In the genomic region with DNA sequence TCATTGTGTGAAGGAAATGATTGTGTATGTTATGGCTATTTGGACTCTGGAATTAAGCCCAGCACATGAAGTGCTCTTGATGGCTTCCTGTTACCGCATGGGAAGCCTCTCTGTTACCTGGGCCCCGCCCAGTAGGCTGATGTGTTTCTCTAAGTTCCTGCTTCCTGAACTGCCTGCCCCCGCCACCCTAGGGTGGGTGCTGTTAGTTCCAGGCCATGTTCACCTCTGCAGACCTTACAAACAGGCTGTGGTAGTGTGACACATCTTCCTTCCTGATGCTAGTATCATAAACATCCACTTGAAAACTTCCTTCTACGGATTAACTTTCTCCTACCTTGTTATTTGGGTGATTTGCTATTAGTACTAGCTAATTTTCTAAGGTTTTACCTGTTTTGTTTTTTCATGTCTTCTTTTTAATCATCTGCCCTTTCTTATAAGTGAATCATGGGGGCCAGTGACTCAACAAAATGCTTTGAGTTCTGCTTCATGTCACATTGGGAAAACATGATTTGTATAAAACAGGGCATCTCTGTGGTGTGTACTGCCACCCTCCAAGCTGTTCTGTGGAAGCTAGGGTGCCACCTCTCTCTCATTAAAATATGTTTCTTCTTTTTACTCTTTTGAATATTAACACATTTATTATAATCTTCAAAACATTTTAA, we compare ENCODE assay signal across 9 cellular contexts. TPM values are rescaled to one million over a fixed set of nuclear protein-coding genes. Genes with fewer than 3 reads are reported as not detected.
A peak's percentile ranks its signal among the peaks of the same experiment; 100 is the strongest.
DNase-seq lines count a peak whose midpoint lies in the region; ATAC-seq and TF ChIP-seq lines count a peak whose summit lies in the region.
"Had no signal": no experiment of that assay in that cellular context is flagged by ENCODE, and none has a peak within 500 bp of the region (broad histone marks: within the 10 kb centered on the region; RNA-seq: fewer than 3 reads in every experiment).

No MANE protein-coding gene starts in this region.

- peaks cover 23% of the 10 kb centered on the region for H3K4me1 Mint-ChIP-seq in activated CD4-positive, alpha-beta memory T cell treated with anti-CD3 and anti-CD28 coated beads, Interleukin-2, amount 10 ng/mL, durations not matched to agents 7 days and 5 days
- peaks cover 38% of the 10 kb centered on the region for H3K4me1 Mint-ChIP-seq in endodermal cell

- H3K4me3 ChIP-seq in endodermal cell (ENCODE audit: low read length) = no peak overlapping the region
- peak overlapping the region; percentile 6 for H3K4me3 ChIP-seq in parathyroid adenoma (ENCODE audit: low read depth, low read length)
- H3K4me3 ChIP-seq: skin epidermis had no signal

- H3K36me3 Mint-ChIP-seq in activated CD4-positive, alpha-beta memory T cell treated with anti-CD3 and anti-CD28 coated beads, Interleukin-2, amount 10 ng/mL, durations not matched to agents 7 days and 5 days (ENCODE audit: low read depth) = no peaks in the 10 kb centered on the region
- peaks cover 11% of the 10 kb centered on the region for H3K36me3 Mint-ChIP-seq in endodermal cell (ENCODE audit: low read depth)

- DNase-seq in NCI-H2171 treated with DMSO at 0.1 percent for 48 hours (lab: John Stamatoyannopoulos, UW) (peak; percentile 7), NCI-H2171 (lab: John Stamatoyannopoulos, UW) (no peak), endodermal cell (peak; percentile 55), AG08396 (ENCODE audit: low spot score) (no peak)
- DNase-seq in activated CD4-positive, alpha-beta memory T cell treated with anti-CD3 and anti-CD28 coated beads, Interleukin-2, amount 10 ng/mL, durations not matched to agents 7 days and 5 days = peak; percentile 56

- POLR2A ChIA-PET in activated CD4-positive, alpha-beta memory T cell treated with anti-CD3 and anti-CD28 coated beads, Interleukin-2, amount 10 ng/mL, durations not matched to agents 7 days and 5 days (lab: Charles Lee) = no interaction called here

- H3K27ac ChIP-seq in endodermal cell (ENCODE audit: low read depth, low read length) (no peak overlapping the region), parathyroid adenoma (peak overlapping the region; percentile 88)

- peak overlapping the region; percentile 4 for H2AFZ ChIP-seq in parathyroid adenoma

- H3K27me3 Mint-ChIP-seq in activated CD4-positive, alpha-beta memory T cell treated with anti-CD3 and anti-CD28 coated beads, Interleukin-2, amount 10 ng/mL, durations not matched to agents 7 days and 5 days = peaks cover 2% of the 10 kb centered on the region
- no peaks in the 10 kb centered on the region for H3K27me3 Mint-ChIP-seq in endodermal cell (ENCODE audit: insufficient read depth)

- H3K9me3 Mint-ChIP-seq in activated CD4-positive, alpha-beta memory T cell treated with anti-CD3 and anti-CD28 coated beads, Interleukin-2, amount 10 ng/mL, durations not matched to agents 7 days and 5 days = no peaks in the 10 kb centered on the region
- no peaks in the 10 kb centered on the region for H3K9me3 Mint-ChIP-seq in endodermal cell

- peak overlapping the region; percentile 42 for H3K4me2 ChIP-seq in parathyroid adenoma (ENCODE audit: low read length)

- 95% methylated on average over 4 of the region's 4 CpGs; no CpG with 5 or more reads in 1 of the 2 experiments for WGBS in endodermal cell (ENCODE audit: insufficient coverage in 1 of 2, insufficient read length in 1 of 2), 2 experiments

- peaks cover 5% of the 10 kb centered on the region for H3K9me3 ChIP-seq in endodermal cell (ENCODE audit: control insufficient read depth, low read length)
- H3K9me3 ChIP-seq in parathyroid adenoma (ENCODE audit: control insufficient read depth, low read length) = no peaks in the 10 kb centered on the region

- no peaks in the 10 kb centered on the region for H3K27me3 ChIP-seq in endodermal cell (ENCODE audit: control insufficient read depth, insufficient read depth, low read length, poor library complexity, severe bottlenecking)
- H3K27me3 ChIP-seq in parathyroid adenoma (ENCODE audit: control insufficient read depth, insufficient read depth, low read length) = no peaks in the 10 kb centered on the region

- CTCF ChIA-PET in activated CD4-positive, alpha-beta memory T cell treated with anti-CD3 and anti-CD28 coated beads, Interleukin-2, amount 10 ng/mL, durations not matched to agents 7 days and 5 days (lab: Charles Lee) = interaction anchor here (0.7 to 1.7 kb wide), 8 partner anchors 8 to 105 kb away, joined by 3 to 11 read pairs (median 4); no protein-coding TSS in a partner anchor

- H3K79me2 ChIP-seq in parathyroid adenoma = no peaks in the 10 kb centered on the region

- TF ChIP-seq CTCF in endodermal cell (conservative IDR thresholded peaks at IDR 0.05) (no peak), parathyroid adenoma (IDR thresholded peaks at IDR 0.05) (no peak)

- H3K9ac ChIP-seq in endodermal cell (ENCODE audit: extremely low read depth, low read length, poor library complexity, severe bottlenecking) (no peak overlapping the region), parathyroid adenoma (no peak overlapping the region)

- H3K27ac Mint-ChIP-seq in activated CD4-positive, alpha-beta memory T cell treated with anti-CD3 and anti-CD28 coated beads, Interleukin-2, amount 10 ng/mL, durations not matched to agents 7 days and 5 days = peak overlapping the region; percentile 79
- H3K27ac Mint-ChIP-seq in endodermal cell = peak overlapping the region; percentile 55

- H3K36me3 ChIP-seq in endodermal cell (ENCODE audit: control insufficient read depth, insufficient read depth, low read length) (peaks cover 5% of the 10 kb centered on the region), parathyroid adenoma (ENCODE audit: control insufficient read depth, insufficient read depth, low read length) (no peaks in the 10 kb centered on the region)

- ATAC-seq in HG03196 (IDR thresholded peaks at IDR 0.05; ENCODE audit: unreplicated experiment) (no peak), GM21515 (IDR thresholded peaks at IDR 0.05; ENCODE audit: unreplicated experiment) (no peak)

- H3K4me3 Mint-ChIP-seq in activated CD4-positive, alpha-beta memory T cell treated with anti-CD3 and anti-CD28 coated beads, Interleukin-2, amount 10 ng/mL, durations not matched to agents 7 days and 5 days = no peak overlapping the region
- H3K4me3 Mint-ChIP-seq in endodermal cell = no peak overlapping the region

- H3K4me1 ChIP-seq in endodermal cell (ENCODE audit: control insufficient read depth, insufficient read depth, low read length) (peaks cover 4% of the 10 kb centered on the region), parathyroid adenoma (peaks cover 28% of the 10 kb centered on the region)

RNA-seq across cellular contexts. Expression of gene SH3BGRL2, which starts 40.6 kb away (rescaled TPM):
- total RNA-seq in activated CD4-positive, alpha-beta memory T cell treated with anti-CD3 and anti-CD28 coated beads, Interleukin-2, amount 10 ng/mL, durations not matched to agents 7 days and 5 days = under 1 TPM; 0.20 to 0.35 TPM
- 10 to 100 TPM; 24.3 to 40.1 TPM for total RNA-seq in endodermal cell
- polyA plus RNA-seq in endodermal cell (2013, experiment 1 of 2) = 15.8 TPM
- 15.9 TPM for polyA plus RNA-seq in endodermal cell (2013, experiment 2 of 2)

Comparison
In these comparisons a context has a peak if more than half of its experiments do, and no peak if none do; other contexts are left out.
1. DNase-seq: peak in NCI-H2171 treated with DMSO at 0.1 percent for 48 hours (single experiment), activated CD4-positive, alpha-beta memory T cell treated with anti-CD3 and anti-CD28 coated beads, Interleukin-2, amount 10 ng/mL, durations not matched to agents 7 days and 5 days (single experiment) and endodermal cell (single experiment); none in NCI-H2171 (single experiment) and AG08396 (single experiment).
2. RNA of gene SH3BGRL2, which starts 40.6 kb away (total RNA-seq): 24.3 to 40.1 TPM in endodermal cell; 0.20 to 0.35 TPM in activated CD4-positive, alpha-beta memory T cell treated with anti-CD3 and anti-CD28 coated beads, Interleukin-2, amount 10 ng/mL, durations not matched to agents 7 days and 5 days; every median in the first group is over 10 times any median in the second.